In the genomic region with DNA sequence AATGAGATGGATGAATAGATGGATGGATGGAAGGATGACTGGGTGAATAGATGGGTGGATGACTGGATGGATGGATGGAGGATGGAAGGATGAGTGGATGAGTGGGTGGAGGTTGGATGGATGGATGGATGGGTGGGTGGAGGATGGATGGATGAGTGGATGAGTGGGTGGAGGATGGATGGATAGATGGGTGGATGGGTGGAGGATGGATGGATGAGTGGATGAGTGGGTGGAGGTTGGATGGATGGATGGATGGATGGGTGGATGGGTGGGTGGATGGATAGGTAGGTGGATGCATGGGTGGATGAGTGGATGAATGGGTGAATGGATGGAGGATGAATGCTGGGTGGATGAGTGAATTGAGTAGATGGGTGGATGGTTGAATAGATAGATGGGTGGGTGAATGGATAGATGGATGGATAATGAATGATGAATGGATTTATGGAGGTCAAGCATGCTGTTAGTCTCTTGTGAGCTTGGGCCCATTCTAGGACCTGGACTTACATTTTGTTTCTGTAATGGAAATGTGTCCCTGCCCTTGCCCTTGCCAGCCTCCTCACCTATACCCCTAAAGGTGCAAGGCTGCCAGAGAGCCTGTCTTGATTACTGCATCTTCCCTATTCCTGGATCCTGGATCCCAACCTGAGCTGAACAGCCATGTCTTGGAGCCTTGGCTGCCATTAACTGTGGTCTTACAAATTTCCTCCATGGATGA, we compare ENCODE assay signal across 32 cellular contexts.
"Had no signal": no experiment of that assay in that cellular context is flagged by ENCODE, and none has a peak within 500 bp of the region (broad histone marks: within the 10 kb centered on the region; RNA-seq: fewer than 3 reads in every experiment).

No MANE protein-coding gene starts in this region.

- H3K27me3 ChIP-seq: adrenal gland, ascending aorta, cardiac muscle cell had no signal

- H3K27ac ChIP-seq: adrenal gland, ascending aorta, cardiac muscle cell, VCaP had no signal

- DNase-seq: activated B cell treated with CpG ODN at 0.5 μM for 24 hours; activated CD4-positive, alpha-beta memory T cell treated with anti-CD3 and anti-CD28 coated beads for 36 hours; activated CD4-positive, alpha-beta T cell treated with anti-CD3 and anti-CD28 coated beads for 4 hours; activated CD4-positive, alpha-beta T cell treated with anti-CD3 and anti-CD28 coated beads, Interleukin-2, amount 10 ng/mL, durations not matched to agents 24 days and 14 days; activated CD4-positive, alpha-beta T cell treated with anti-CD3 and anti-CD28 coated beads, Interleukin-2, amount 50 U/mL, for 1 hour; activated CD4-positive, alpha-beta T cell treated with anti-CD3 and anti-CD28 coated beads, Interleukin-2, amount 50 U/mL, for 4 hours; activated CD4-positive, CD25-positive, alpha-beta regulatory T cell treated with anti-CD3 and anti-CD28 coated beads, Interleukin-2, amount 50 U/mL, for 72 hours; activated CD8-positive, alpha-beta memory T cell treated with anti-CD3 and anti-CD28 coated beads, Interleukin-2, amount 50 U/mL, for 4 hours; activated CD8-positive, alpha-beta T cell treated with anti-CD3 and anti-CD28 coated beads for 36 hours; activated effector memory CD4-positive, alpha-beta T cell treated with anti-CD3 and anti-CD28 coated beads, Interleukin-2, amount 50 U/mL, for 16 hours; activated gamma-delta T cell treated with Interleukin-2 at 50 U/mL for 16 hours; activated naive CD4-positive, alpha-beta T cell; activated naive CD4-positive, alpha-beta T cell treated with anti-CD3 and anti-CD28 coated beads for 36 hours; activated naive CD4-positive, alpha-beta T cell treated with anti-CD3 and anti-CD28 coated beads, Interleukin-2, amount 50 U/mL, for 16 hours; activated naive CD8-positive, alpha-beta T cell treated with anti-CD3 and anti-CD28 coated beads for 36 hours; activated T-cell treated with anti-CD3 and anti-CD28 coated beads for 4 hours; activated T-cell treated with anti-CD3 and anti-CD28 coated beads, Interleukin-2, amount 50 U/mL, for 1 hour; activated T-cell treated with anti-CD3 and anti-CD28 coated beads, Interleukin-2, amount 50 U/mL, for 4 hours; activated T-cell treated with anti-CD3 and anti-CD28 coated beads, Interleukin-2, amount 50 U/mL, for 72 hours; adrenal gland; amniotic stem cell; cerebellar nuclear complex; T-helper 1 cell; T-helper 2 cell; T-helper 9 cell had no signal

- H3K4me3 ChIP-seq: adrenal gland, ascending aorta, cardiac muscle cell had no signal

- FAIRE-seq: bronchial epithelial cell, TTC549 had no signal

- H3K36me3 ChIP-seq: adrenal gland, ascending aorta, cardiac muscle cell had no signal

- H3K4me1 ChIP-seq: adrenal gland, ascending aorta had no signal

- H3K9me3 ChIP-seq: adrenal gland, ascending aorta had no signal

- ATAC-seq: activated CD8-positive, alpha-beta T cell treated with anti-CD3 and anti-CD28 coated beads for 36 hours; activated naive CD4-positive, alpha-beta T cell treated with anti-CD3 and anti-CD28 coated beads, Interleukin-2, amount 50 U/mL, for 72 hours; activated T-cell treated with anti-CD3 and anti-CD28 coated beads, Interleukin-2, amount 50 U/mL, for 4 hours; activated T-cell treated with anti-CD3 and anti-CD28 coated beads, Interleukin-2, amount 50 U/mL, for 72 hours; activated T-helper 17 cell treated with anti-CD3 and anti-CD28 coated beads, Interleukin-2, amount 50 U/mL, for 72 hours had no signal
